21 cellular contexts compared by ENCODE assay signal in the genomic region with DNA sequence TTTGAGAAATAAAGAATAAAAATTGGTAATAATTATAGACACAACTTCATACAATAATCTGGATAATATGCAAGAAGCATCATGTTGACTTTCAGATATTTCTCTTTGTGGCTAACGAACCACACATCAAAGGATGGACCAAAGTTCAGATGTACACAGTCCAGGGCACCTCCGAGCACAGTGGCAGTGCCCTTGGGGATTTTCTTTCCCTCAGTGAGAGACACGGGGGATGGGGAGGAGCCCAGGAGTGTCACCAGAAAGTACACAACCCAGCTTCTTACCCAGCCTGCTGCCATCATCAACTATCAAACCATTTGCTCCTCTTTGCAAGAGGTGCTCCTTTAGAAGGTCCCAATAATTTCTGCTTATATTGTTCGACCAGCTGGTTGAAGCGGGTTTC. TPM values are rescaled to one million over a fixed set of nuclear protein-coding genes. Genes with fewer than 3 reads are reported as not detected.
"Had no signal": no experiment of that assay in that cellular context is flagged by ENCODE, and none has a peak within 500 bp of the region (broad histone marks: within the 10 kb centered on the region; RNA-seq: fewer than 3 reads in every experiment).

No MANE protein-coding gene starts in this region.

- H3K4me1 ChIP-seq: esophagus squamous epithelium, gastroesophageal sphincter, spleen, tibial artery, upper lobe of right lung, vagina had no signal

- H3K27ac ChIP-seq: esophagus squamous epithelium, gastroesophageal sphincter, ovary, spleen, tibial artery, upper lobe of right lung, vagina had no signal

- H3K27me3 ChIP-seq: esophagus squamous epithelium, gastroesophageal sphincter, ovary, spleen, tibial artery, upper lobe of right lung, vagina had no signal

- ATAC-seq: effector memory CD8-positive, alpha-beta T cell; gastroesophageal sphincter; left colon; mucosa of descending colon; naive thymus-derived CD8-positive, alpha-beta T cell; right cardiac atrium; stimulated activated memory B cell treated with anti-CD40 and anti-IgM and Interleukin-4, amounts not matched to agents 10 μg/mL and 1 μg/mL and 100 μg/mL, for 72 hours; upper lobe of right lung had no signal

- H3K4me3 ChIP-seq: esophagus squamous epithelium, gastroesophageal sphincter, mucosa of descending colon, ovary, spleen, tibial artery, upper lobe of right lung, vagina had no signal

- H3K9me3 ChIP-seq: esophagus squamous epithelium, gastroesophageal sphincter, mucosa of descending colon, ovary, spleen, tibial artery, upper lobe of right lung, vagina had no signal

- H3K36me3 ChIP-seq: ovary had no signal

- DNase-seq: cortex of kidney; effector memory CD8-positive, alpha-beta T cell; esophagus squamous epithelium; glutamatergic neuron; immature natural killer cell; kidney; left colon; mucosa of descending colon; naive thymus-derived CD8-positive, alpha-beta T cell; nucleus accumbens; ovary; right cardiac atrium; spleen; stimulated activated CD4-positive, alpha-beta T cell treated with anti-CD3 and anti-CD28 coated beads, Interleukin-15, amount 100 ng/mL, for 24 hours; stimulated activated CD4-positive, alpha-beta T cell treated with anti-CD3 and anti-CD28 coated beads, Interleukin-1b, Interleukin-23, amount 100 ng/mL, for 48 hours; stimulated activated CD4-positive, alpha-beta T cell treated with anti-CD3 and anti-CD28 coated beads, Interleukin-4, amount 100 ng/mL, for 24 hours; tibial artery; upper lobe of right lung had no signal

- FAIRE-seq: kidney had no signal

RNA-seq across cellular contexts. Expression of a gene that starts 51.0 kb away (rescaled TPM):
- total RNA-seq: kidney had no signal
